ENCODE assay signal across 15 cellular contexts in the genomic region with DNA sequence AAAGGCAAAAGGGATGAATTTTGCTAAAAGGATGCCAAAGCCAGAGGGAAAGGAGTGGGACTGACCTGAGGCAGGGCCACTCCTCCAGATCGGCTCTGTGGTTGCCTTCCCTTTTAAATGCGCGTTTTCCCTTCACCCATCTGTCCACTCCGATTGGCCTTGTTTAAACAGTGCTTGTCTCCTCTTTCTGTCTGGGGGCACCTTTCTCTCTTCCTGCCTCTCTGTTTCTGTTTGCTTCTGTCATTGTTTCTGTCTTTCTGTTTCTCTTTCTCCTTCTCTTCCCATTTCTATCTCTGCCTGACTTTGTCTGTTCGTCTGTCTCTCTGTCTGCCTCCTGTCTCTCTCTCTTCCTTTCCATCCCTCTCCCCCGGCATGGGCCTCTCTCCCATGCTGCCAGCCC. TPM values are rescaled to one million over a fixed set of nuclear protein-coding genes. Genes with fewer than 3 reads are reported as not detected.
DNase-seq lines count a peak whose midpoint lies in the region; ATAC-seq and TF ChIP-seq lines count a peak whose summit lies in the region.
"Had no signal": no experiment of that assay in that cellular context is flagged by ENCODE, and none has a peak within 500 bp of the region (broad histone marks: within the 10 kb centered on the region; RNA-seq: fewer than 3 reads in every experiment).

No MANE protein-coding gene starts in this region.

- no peak overlapping the region for H3K4me3 ChIP-seq in smooth muscle cell
- H3K4me3 ChIP-seq: gastrocnemius medialis had no signal

- DNase-seq in activated CD4-positive, alpha-beta memory T cell treated with anti-CD3 and anti-CD28 coated beads, Interleukin-2, amount 10 ng/mL, durations not matched to agents 7 days and 5 days, result no peak
- DNase-seq in activated CD4-positive, alpha-beta memory T cell treated with anti-CD3 and anti-CD28 coated beads for 36 hours, result no peak
- peak; percentile 45 for DNase-seq in OCI-M1 (lab: John Stamatoyannopoulos, UW)
- no peak for DNase-seq in smooth muscle cell (lab: John Stamatoyannopoulos, UW; ENCODE audit: unreplicated experiment)
- DNase-seq in KBM-7, result no peak
- no peak for DNase-seq in Right ventricle myocardium inferior (ENCODE audit: missing footprints)
- DNase-seq in OCI-M2 (lab: John Stamatoyannopoulos, UW; ENCODE audit: unreplicated experiment), result no peak
- DNase-seq: activated CD4-positive, CD25-positive, alpha-beta regulatory T cell treated with anti-CD3 and anti-CD28 coated beads, Interleukin-2, amount 50 U/mL, for 72 hours; gastrocnemius medialis; SHP77; substantia nigra had no signal

- WGBS in smooth muscle cell (ENCODE audit: low lambda C conversion rate), result 40% methylated on average over 6 of the region's 6 CpGs

- peaks cover 22% of the 10 kb centered on the region for H3K27me3 ChIP-seq in smooth muscle cell (ENCODE audit: low read depth)

- CTCF ChIA-PET in activated CD4-positive, alpha-beta memory T cell treated with anti-CD3 and anti-CD28 coated beads, Interleukin-2, amount 10 ng/mL, durations not matched to agents 7 days and 5 days (lab: Charles Lee), result interaction anchor here (1.2 to 3.2 kb wide), 4 partner anchors 8 to 42 kb away, joined by 5 to 12 read pairs (median 8); no protein-coding TSS in a partner anchor
- CTCF ChIA-PET in activated CD4-positive, alpha-beta memory T cell treated with anti-CD3 and anti-CD28 coated beads for 36 hours (lab: Charles Lee), result interaction anchor here (1.3 to 2.6 kb wide), 3 partner anchors 10 to 18 kb away, joined by 3 to 14 read pairs (median 5); no protein-coding TSS in a partner anchor

- H3K9me3 ChIP-seq in smooth muscle cell (replicated peaks; ENCODE audit: low read depth), result no peaks in the 10 kb centered on the region
- H3K9me3 ChIP-seq: gastrocnemius medialis had no signal

- peaks cover 21% of the 10 kb centered on the region for H3K4me1 Mint-ChIP-seq in activated CD4-positive, alpha-beta memory T cell treated with anti-CD3 and anti-CD28 coated beads, Interleukin-2, amount 10 ng/mL, durations not matched to agents 7 days and 5 days
- peaks cover 13% of the 10 kb centered on the region for H3K4me1 Mint-ChIP-seq in activated CD4-positive, alpha-beta memory T cell treated with anti-CD3 and anti-CD28 coated beads for 36 hours (ENCODE audit: low read depth)

- H3F3A ChIP-seq in smooth muscle cell (ENCODE audit: low read depth), result no peaks in the 10 kb centered on the region

- no peaks in the 10 kb centered on the region for H3K9me3 Mint-ChIP-seq in activated CD4-positive, alpha-beta memory T cell treated with anti-CD3 and anti-CD28 coated beads, Interleukin-2, amount 10 ng/mL, durations not matched to agents 7 days and 5 days
- no peaks in the 10 kb centered on the region for H3K9me3 Mint-ChIP-seq in activated CD4-positive, alpha-beta memory T cell treated with anti-CD3 and anti-CD28 coated beads for 36 hours

- ATAC-seq in HG02678 (IDR thresholded peaks at IDR 0.05; ENCODE audit: unreplicated experiment) (peak; percentile 51), Right ventricle myocardium inferior (no peak)
- ATAC-seq: gastrocnemius medialis, left lobe of liver had no signal

- no peaks in the 10 kb centered on the region for H3K36me3 ChIP-seq in smooth muscle cell (ENCODE audit: low read depth)
- H3K36me3 ChIP-seq: gastrocnemius medialis had no signal

- peak overlapping the region; percentile 31 for H3K4me2 ChIP-seq in smooth muscle cell

- intact Hi-C loops in activated CD4-positive, alpha-beta memory T cell treated with anti-CD3 and anti-CD28 coated beads for 36 hours (cut with micrococcal nuclease), result no loop called here
- intact Hi-C loops in Right ventricle myocardium inferior (cut with DNase I), result no loop called here

- H3K79me2 ChIP-seq in smooth muscle cell (ENCODE audit: low read depth), result no peaks in the 10 kb centered on the region
- H3K79me2 ChIP-seq: parathyroid adenoma had no signal

- TF ChIP-seq CTCF in smooth muscle cell (IDR thresholded peaks at IDR 0.05; ENCODE audit: borderline replicate concordance, insufficient read depth, poor library complexity, severe bottlenecking), result no peak

- H3K36me3 Mint-ChIP-seq in activated CD4-positive, alpha-beta memory T cell treated with anti-CD3 and anti-CD28 coated beads, Interleukin-2, amount 10 ng/mL, durations not matched to agents 7 days and 5 days (ENCODE audit: low read depth), result no peaks in the 10 kb centered on the region
- no peaks in the 10 kb centered on the region for H3K36me3 Mint-ChIP-seq in activated CD4-positive, alpha-beta memory T cell treated with anti-CD3 and anti-CD28 coated beads for 36 hours
- H3K36me3 Mint-ChIP-seq: activated naive CD8-positive, alpha-beta T cell had no signal

- no peak overlapping the region for H3K27ac ChIP-seq in smooth muscle cell (ENCODE audit: low read depth)
- H3K27ac ChIP-seq: gastrocnemius medialis, parathyroid adenoma had no signal

- H3K27me3 Mint-ChIP-seq in activated CD4-positive, alpha-beta memory T cell treated with anti-CD3 and anti-CD28 coated beads, Interleukin-2, amount 10 ng/mL, durations not matched to agents 7 days and 5 days, result peaks cover 44% of the 10 kb centered on the region
- H3K27me3 Mint-ChIP-seq in activated CD4-positive, alpha-beta memory T cell treated with anti-CD3 and anti-CD28 coated beads for 36 hours, result peaks cover 34% of the 10 kb centered on the region

- peak overlapping the region; percentile 21 for H3K4me3 Mint-ChIP-seq in activated CD4-positive, alpha-beta memory T cell treated with anti-CD3 and anti-CD28 coated beads, Interleukin-2, amount 10 ng/mL, durations not matched to agents 7 days and 5 days
- no peak overlapping the region for H3K4me3 Mint-ChIP-seq in activated CD4-positive, alpha-beta memory T cell treated with anti-CD3 and anti-CD28 coated beads for 36 hours
- H3K4me3 Mint-ChIP-seq: activated naive CD8-positive, alpha-beta T cell had no signal

- POLR2A ChIA-PET in activated CD4-positive, alpha-beta memory T cell treated with anti-CD3 and anti-CD28 coated beads, Interleukin-2, amount 10 ng/mL, durations not matched to agents 7 days and 5 days (lab: Charles Lee), result interaction anchor here (1.5 kb wide), 1 partner anchor 10 kb away, joined by 5 read pairs; no protein-coding TSS in a partner anchor
- POLR2A ChIA-PET in activated CD4-positive, alpha-beta memory T cell treated with anti-CD3 and anti-CD28 coated beads for 36 hours (lab: Charles Lee), result no interaction called here

- peak overlapping the region; percentile 59 for H3K27ac Mint-ChIP-seq in activated CD4-positive, alpha-beta memory T cell treated with anti-CD3 and anti-CD28 coated beads, Interleukin-2, amount 10 ng/mL, durations not matched to agents 7 days and 5 days
- no peak overlapping the region for H3K27ac Mint-ChIP-seq in activated CD4-positive, alpha-beta memory T cell treated with anti-CD3 and anti-CD28 coated beads for 36 hours
- H3K27ac Mint-ChIP-seq: activated naive CD8-positive, alpha-beta T cell had no signal

- no peak overlapping the region for H3K9ac ChIP-seq in smooth muscle cell (ENCODE audit: low read depth)
- H3K9ac ChIP-seq: parathyroid adenoma had no signal

- H3K4me1 ChIP-seq in smooth muscle cell (ENCODE audit: low read depth), result peaks cover 17% of the 10 kb centered on the region
- H3K4me1 ChIP-seq: gastrocnemius medialis, parathyroid adenoma had no signal

- H4K20me1 ChIP-seq in smooth muscle cell (ENCODE audit: low read depth), result no peaks in the 10 kb centered on the region

- peak overlapping the region; percentile 51 for H2AFZ ChIP-seq in smooth muscle cell (ENCODE audit: low read depth)
- H2AFZ ChIP-seq: parathyroid adenoma had no signal

- in situ Hi-C loops in KBM-7 (cut with MboI; ENCODE audit: low pct_unique_long_range_greater_than_20kb, low sequenced_read_pairs), result no loop called here

RNA-seq across cellular contexts. Expression of gene HSPB1, which starts 29.6 kb away (rescaled TPM):
- total RNA-seq in activated CD4-positive, alpha-beta memory T cell treated with anti-CD3 and anti-CD28 coated beads, Interleukin-2, amount 10 ng/mL, durations not matched to agents 7 days and 5 days, result 10 to 100 TPM; 33.7 to 38.4 TPM
- 100 to 1,000 TPM; 119 to 127 TPM for total RNA-seq in activated CD4-positive, alpha-beta memory T cell treated with anti-CD3 and anti-CD28 coated beads for 36 hours
- total RNA-seq in smooth muscle cell (374 and 484 TPM in 2 replicates), Right ventricle myocardium inferior (3,139 TPM)
- polyA plus RNA-seq in smooth muscle cell, result 1,842 and 2,006 TPM in 2 replicates
